ENCODE assay signal across 11 cellular contexts in the genomic region with DNA sequence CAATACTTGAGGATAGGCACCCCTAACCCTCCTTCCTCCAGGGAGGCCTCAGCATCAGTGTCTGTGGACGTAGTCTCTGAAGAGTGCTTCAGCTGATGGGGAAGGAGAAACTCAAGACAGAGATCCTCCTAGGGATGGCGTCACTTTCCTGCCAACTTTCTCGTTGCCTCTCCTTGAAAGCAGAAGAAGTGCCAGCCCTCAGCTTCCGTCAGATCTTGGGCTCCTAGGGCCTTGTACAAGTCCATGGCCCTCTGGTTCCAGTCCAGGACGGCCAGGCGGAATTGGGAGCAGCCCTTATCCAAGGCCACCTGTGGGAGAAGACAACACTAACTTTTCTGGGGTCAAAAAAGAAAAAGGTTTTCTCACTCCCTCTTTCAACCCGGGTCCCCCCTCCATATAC. TPM values are rescaled to one million over a fixed set of nuclear protein-coding genes. Genes with fewer than 3 reads are reported as not detected.
DNase-seq lines count a peak whose midpoint lies in the region; ATAC-seq and TF ChIP-seq lines count a peak whose summit lies in the region.
"Had no signal": no experiment of that assay in that cellular context is flagged by ENCODE, and none has a peak within 500 bp of the region (broad histone marks: within the 10 kb centered on the region; RNA-seq: fewer than 3 reads in every experiment).

No MANE protein-coding gene starts in this region.

- no peaks in the 10 kb centered on the region for H3F3A ChIP-seq in PC-3 (ENCODE audit: low read length, unreplicated experiment)
- H3F3A ChIP-seq in neural progenitor cell (ENCODE audit: low read depth), result peaks cover 13% of the 10 kb centered on the region

- no peaks in the 10 kb centered on the region for H3K27me3 Mint-ChIP-seq in CD8-positive, alpha-beta T cell (ENCODE audit: low read depth)
- H3K27me3 Mint-ChIP-seq in neural progenitor cell (ENCODE audit: insufficient read depth, low read depth), result peaks cover 12% of the 10 kb centered on the region

- H3K9me3 Mint-ChIP-seq in CD8-positive, alpha-beta T cell, result no peaks in the 10 kb centered on the region
- H3K9me3 Mint-ChIP-seq in neural progenitor cell, result peaks cover 2% of the 10 kb centered on the region

- DNase-seq in CD8-positive, alpha-beta T cell, result no peak
- DNase-seq in PC-3 (no peak), epithelial cell of esophagus (ENCODE audit: low read depth) (no peak), neural progenitor cell (ENCODE audit: low spot score) (no peak), UCSD-AML1 (lab: John Stamatoyannopoulos, UW; ENCODE audit: unreplicated experiment) (no peak), GDM1 (lab: John Stamatoyannopoulos, UW) (no peak)
- DNase-seq: activated CD4-positive, alpha-beta T cell treated with anti-CD3 and anti-CD28 coated beads, Interleukin-2, amount 50 U/mL, for 48 hours; stimulated activated CD4-positive, alpha-beta T cell treated with anti-CD3 and anti-CD28 coated beads, Interleukin-4, amount 100 ng/mL, for 1 hour had no signal

- no peak overlapping the region for H3K4me3 ChIP-seq in CD8-positive, alpha-beta T cell (ENCODE audit: low read depth, low read length)
- peak overlapping the region; percentile 91; the same call in 1 of the 2 replicates for H3K4me3 ChIP-seq in PC-3 (ENCODE audit: low read length)
- H3K4me3 ChIP-seq in epithelial cell of esophagus (ENCODE audit: low read length), result peak overlapping the region; percentile 84
- H3K4me3 ChIP-seq in neural progenitor cell, result peak overlapping the region; percentile 92

- no peaks in the 10 kb centered on the region for H3K9me3 ChIP-seq in CD8-positive, alpha-beta T cell (ENCODE audit: low read length)
- H3K9me3 ChIP-seq in PC-3 (ENCODE audit: low read length) (no peaks in the 10 kb centered on the region), neural progenitor cell (ENCODE audit: low read depth) (no peaks in the 10 kb centered on the region)

- H3K4me3 Mint-ChIP-seq in CD8-positive, alpha-beta T cell, result peak overlapping the region; percentile 93
- H3K4me3 Mint-ChIP-seq in neural progenitor cell, result peak overlapping the region; percentile 95

- H3K4me2 ChIP-seq in PC-3 (ENCODE audit: low read length) (peak overlapping the region; percentile 86; the same call in 1 of the 2 replicates), neural progenitor cell (peak overlapping the region; percentile 86)

- ATAC-seq in CD8-positive, alpha-beta T cell, result no peak
- ATAC-seq in PC-3 (no peak), GM19397 (IDR thresholded peaks at IDR 0.05; ENCODE audit: unreplicated experiment) (no peak), HG02973 (IDR thresholded peaks at IDR 0.05; ENCODE audit: unreplicated experiment) (no peak)

- no TSS peak for BruUV-seq in PC-3 (replicated peaks; lab: Mats Ljungman, UMichigan)

- H3K27me3 ChIP-seq in CD8-positive, alpha-beta T cell (ENCODE audit: insufficient read depth, low read length), result no peaks in the 10 kb centered on the region
- H3K27me3 ChIP-seq in PC-3 (ENCODE audit: low read length) (no peaks in the 10 kb centered on the region), neural progenitor cell (no peaks in the 10 kb centered on the region)

- H3K79me2 ChIP-seq in PC-3 (ENCODE audit: low read length) (peaks cover 13% of the 10 kb centered on the region), neural progenitor cell (ENCODE audit: low read depth) (no peaks in the 10 kb centered on the region)

- H2AFZ ChIP-seq in PC-3 (ENCODE audit: low read length), result no peak overlapping the region
- H2AFZ ChIP-seq in neural progenitor cell (replicated peaks), result no peak overlapping the region

- no peak for TF ChIP-seq CTCF in CD8-positive, alpha-beta T cell (IDR thresholded peaks at IDR 0.05)
- no peak for TF ChIP-seq CTCF in PC-3 (conservative IDR thresholded peaks at IDR 0.05; ENCODE audit: low read depth, low read length)
- no peak for TF ChIP-seq CTCF in epithelial cell of esophagus (IDR thresholded peaks at IDR 0.05; ENCODE audit: insufficient read depth, low read depth, low read length, missing control alignments)
- TF ChIP-seq CTCF in neural progenitor cell (IDR thresholded peaks at IDR 0.05), result no peak

- H3K36me3 ChIP-seq in CD8-positive, alpha-beta T cell (ENCODE audit: insufficient read depth, low read length), result no peaks in the 10 kb centered on the region
- no peaks in the 10 kb centered on the region for H3K36me3 ChIP-seq in PC-3 (ENCODE audit: low read depth, low read length)
- no peaks in the 10 kb centered on the region for H3K36me3 ChIP-seq in neural progenitor cell

- H3K9me2 ChIP-seq in PC-3 (replicated peaks; ENCODE audit: low read length), result no peaks in the 10 kb centered on the region

- peaks cover 7% of the 10 kb centered on the region for H3K4me1 ChIP-seq in CD8-positive, alpha-beta T cell (ENCODE audit: insufficient read depth, low read length)
- H3K4me1 ChIP-seq in PC-3 (ENCODE audit: insufficient read depth, low read length) (no peaks in the 10 kb centered on the region), neural progenitor cell (peaks cover 4% of the 10 kb centered on the region)

- CTCF ChIA-PET in CD8-positive, alpha-beta T cell (lab: Charles Lee), result interaction anchor here (1.7 to 2.3 kb wide), 2 partner anchors 13 to 61 kb away, joined by 4 to 15 read pairs; a partner anchor contains a TSS
- CTCF ChIA-PET in PC-3 (lab: Charles Lee), result no interaction called here

- no peak overlapping the region for H3K27ac ChIP-seq in CD8-positive, alpha-beta T cell (ENCODE audit: low read depth, low read length)
- H3K27ac ChIP-seq in PC-3 (ENCODE audit: low read length), result no peak overlapping the region
- no peak overlapping the region for H3K27ac ChIP-seq in neural progenitor cell

- H3K9ac ChIP-seq in PC-3 (ENCODE audit: low read length), result no peak overlapping the region
- H3K9ac ChIP-seq in neural progenitor cell, result no peak overlapping the region

- H3K36me3 Mint-ChIP-seq in CD8-positive, alpha-beta T cell, result peaks cover 4% of the 10 kb centered on the region
- peaks cover 6% of the 10 kb centered on the region for H3K36me3 Mint-ChIP-seq in neural progenitor cell

- H3K4me1 Mint-ChIP-seq in CD8-positive, alpha-beta T cell (ENCODE audit: low read depth), result peaks cover 16% of the 10 kb centered on the region
- peaks cover 22% of the 10 kb centered on the region for H3K4me1 Mint-ChIP-seq in neural progenitor cell

- POLR2A ChIA-PET in CD8-positive, alpha-beta T cell (lab: Charles Lee), result interaction anchor here (1.8 to 3.7 kb wide), 4 partner anchors 11 to 60 kb away, joined by 9 to 58 read pairs (median 13); a partner anchor contains a TSS
- POLR2A ChIA-PET in PC-3 (lab: Charles Lee; ENCODE audit: unreplicated experiment), result interaction anchor here (0.5 kb wide), 1 partner anchor 11 kb away, joined by 4 read pairs; no protein-coding TSS in a partner anchor

- H4K20me1 ChIP-seq in PC-3 (ENCODE audit: low read length), result no peaks in the 10 kb centered on the region
- no peaks in the 10 kb centered on the region for H4K20me1 ChIP-seq in neural progenitor cell (ENCODE audit: low read depth)

- intact Hi-C loops in CD8-positive, alpha-beta T cell (cut with DNase I, micrococcal nuclease), result no loop called here
- intact Hi-C loops in PC-3 (cut with micrococcal nuclease), result no loop called here

- H3K27ac Mint-ChIP-seq in CD8-positive, alpha-beta T cell, result no peak overlapping the region
- H3K27ac Mint-ChIP-seq in neural progenitor cell, result no peak overlapping the region

RNA-seq across cellular contexts. Expression of a gene that starts 1.3 kb away (rescaled TPM):
- total RNA-seq in CD8-positive, alpha-beta T cell, result 10 to 100 TPM; 68.8 to 71.4 TPM
- total RNA-seq in PC-3 (2014; rRNA removed), result 27.6 and 33.1 TPM in 2 replicates
- total RNA-seq in neural progenitor cell (ENCODE audit: low replicate concordance), result 34.6 and 56.6 TPM in 2 replicates

RNA-seq across cellular contexts. Expression of a gene that starts 3.6 kb away (rescaled TPM):
- not detected for total RNA-seq in CD8-positive, alpha-beta T cell
- total RNA-seq in PC-3 (2014; rRNA removed) (not detected in 2 replicates), neural progenitor cell (ENCODE audit: low replicate concordance) (0.46 TPM in 1 of 2 replicates, not detected in the other)

RNA-seq across cellular contexts. Expression of a gene that starts 11.6 kb away (rescaled TPM):
- total RNA-seq in CD8-positive, alpha-beta T cell, result 10 to 100 TPM; 18.8 to 21.7 TPM
- 51.4 and 67.2 TPM in 2 replicates for total RNA-seq in PC-3 (2014; rRNA removed)
- total RNA-seq in neural progenitor cell (ENCODE audit: low replicate concordance), result 42.7 and 65.5 TPM in 2 replicates

RNA-seq across cellular contexts. Expression of a gene that starts 24.4 kb away (rescaled TPM):
- total RNA-seq in CD8-positive, alpha-beta T cell, result under 1 TPM in 1 of 2 experiments, not detected in 1; 0.22 TPM
- total RNA-seq in PC-3 (2014; rRNA removed) (not detected in 2 replicates), neural progenitor cell (ENCODE audit: low replicate concordance) (0.37 and 1.4 TPM in 2 replicates)
- total RNA-seq: glomerular endothelial cell had no signal

RNA-seq across cellular contexts. Expression of a gene that starts 36.4 kb away (rescaled TPM):
- not detected for total RNA-seq in CD8-positive, alpha-beta T cell
- total RNA-seq in PC-3 (2014; rRNA removed) (6.3 and 7.0 TPM in 2 replicates), neural progenitor cell (ENCODE audit: low replicate concordance) (0.51 and 7.6 TPM in 2 replicates)
- total RNA-seq: glomerular endothelial cell had no signal
